ENCODE assay signal across 1 cellular context in the genomic region with DNA sequence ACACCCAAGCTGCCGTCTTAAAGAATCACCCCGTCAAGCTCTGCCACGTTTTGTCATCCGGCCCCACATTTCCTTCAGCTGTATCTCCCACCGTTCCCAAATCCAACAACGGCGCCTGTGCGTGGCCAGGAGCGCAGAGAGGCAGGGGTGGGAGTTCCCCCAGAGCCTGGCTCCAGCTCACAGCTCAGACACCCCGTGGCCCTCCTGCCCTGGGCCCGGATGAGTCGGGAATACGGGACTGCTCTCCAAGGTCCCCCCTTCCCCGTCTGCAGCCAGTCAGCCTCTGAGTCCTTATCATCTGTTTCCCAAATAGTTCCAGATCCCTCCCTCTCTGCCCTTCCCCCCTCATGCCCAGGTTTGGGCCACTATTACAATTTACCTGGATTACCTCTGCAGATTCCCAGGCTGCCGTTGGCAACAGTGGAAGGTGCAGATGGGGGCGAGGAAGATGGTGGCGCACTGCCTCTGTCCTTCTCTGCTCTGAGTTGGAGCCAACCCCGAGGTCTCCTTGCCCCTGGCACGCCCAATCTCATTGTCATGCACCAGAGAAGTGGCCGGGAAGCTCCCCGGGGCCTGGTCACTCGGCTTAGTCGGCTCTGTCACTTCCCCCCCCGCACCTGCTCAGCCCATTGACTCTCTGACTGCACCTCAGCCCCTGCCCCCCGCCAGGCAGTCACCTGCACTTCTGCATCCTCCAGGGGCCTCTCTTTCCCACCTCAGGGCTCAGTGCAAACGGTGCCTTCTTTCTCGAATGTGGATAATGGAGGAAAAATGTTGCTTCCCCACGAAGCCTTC.
TF ChIP-seq lines count a peak whose summit lies in the region.

No MANE protein-coding gene starts in this region.

TF ChIP-seq in IMR-90, 13 proteins besides CTCF, POLR2A, EP300 and RAD21:
- TF ChIP-seq CHD1 (IDR thresholded peaks at IDR 0.05; ENCODE audit: low read depth, low read length) (no peak), NFE2L2 (IDR thresholded peaks at IDR 0.05; ENCODE audit: low read depth, low read length) (no peak), MAFK (IDR thresholded peaks at IDR 0.05; ENCODE audit: low read depth, low read length) (no peak), BHLHE40 (IDR thresholded peaks at IDR 0.05; ENCODE audit: low read depth, low read length) (no peak)
- TF ChIP-seq, protein P1, sequence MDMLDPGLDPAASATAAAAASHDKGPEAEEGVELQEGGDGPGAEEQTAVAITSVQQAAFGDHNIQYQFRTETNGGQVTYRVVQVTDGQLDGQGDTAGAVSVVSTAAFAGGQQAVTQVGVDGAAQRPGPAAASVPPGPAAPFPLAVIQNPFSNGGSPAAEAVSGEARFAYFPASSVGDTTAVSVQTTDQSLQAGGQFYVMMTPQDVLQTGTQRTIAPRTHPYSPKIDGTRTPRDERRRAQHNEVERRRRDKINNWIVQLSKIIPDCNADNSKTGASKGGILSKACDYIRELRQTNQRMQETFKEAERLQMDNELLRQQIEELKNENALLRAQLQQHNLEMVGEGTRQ (IDR thresholded peaks at IDR 0.05; ENCODE audit: low read depth, low read length), result no peak
